In genomic region chr20:24669701-24670100, GRCh38 we compare ENCODE assay signal across 24 cellular contexts.
"Had no signal": no experiment of that assay in that cellular context is flagged by ENCODE, and none has a peak within 500 bp of the region (broad histone marks: within the 10 kb centered on the region; RNA-seq: fewer than 3 reads in every experiment).

No MANE protein-coding gene starts in this region.

- H3K27me3 ChIP-seq: neural progenitor cell, ovary, testis, transverse colon had no signal

- H3K27me3 Mint-ChIP-seq: natural killer cell treated with Interleukin-12 subunit alpha and Interleukin-12 subunit beta and Interleukin-15 and Interleukin-18, amount 100 ng/mL, for 72 hours; stimulated activated naive CD8-positive, alpha-beta T cell treated with anti-CD3 and anti-CD28 coated beads, Interleukin-15, Interleukin-2, amounts not matched to agents 100 ng/mL and 50 ng/mL, for 24 hours had no signal

- H3K27ac ChIP-seq: epithelial cell of prostate, esophagus muscularis mucosa, gastrocnemius medialis, left ventricle myocardium inferior, lower lobe of right lung, neural progenitor cell, ovary, testis, transverse colon had no signal

- H3K36me3 Mint-ChIP-seq: memory B cell; natural killer cell treated with Interleukin-12 subunit alpha and Interleukin-12 subunit beta and Interleukin-15 and Interleukin-18, amount 100 ng/mL, for 72 hours; neural progenitor cell; stimulated activated effector memory CD8-positive, alpha-beta T cell treated with anti-CD3 and anti-CD28 coated beads, Interleukin-12 subunit alpha, Interleukin-12 subunit beta, amount 100 ng/mL, for 72 hours had no signal

- H3K4me1 ChIP-seq: gastrocnemius medialis, left ventricle myocardium inferior, lower lobe of right lung, neural progenitor cell, testis, transverse colon had no signal

- H3K4me1 Mint-ChIP-seq: memory B cell; stimulated activated effector memory CD8-positive, alpha-beta T cell treated with anti-CD3 and anti-CD28 coated beads, Interleukin-12 subunit alpha, Interleukin-12 subunit beta, amount 100 ng/mL, for 72 hours had no signal

- H3K9ac ChIP-seq: neural progenitor cell had no signal

- FAIRE-seq: endometrium, keratinocyte had no signal

- H3K9me3 ChIP-seq: esophagus muscularis mucosa, gastrocnemius medialis, left ventricle myocardium inferior, lower lobe of right lung, ovary, testis, transverse colon had no signal

- ATAC-seq: gastrocnemius medialis; left cardiac atrium; stimulated activated effector memory CD8-positive, alpha-beta T cell treated with anti-CD3 and anti-CD28 coated beads, Interleukin-12 subunit alpha, Interleukin-12 subunit beta, amount 100 ng/mL, for 72 hours had no signal

- H3K27ac Mint-ChIP-seq: memory B cell; natural killer cell treated with Interleukin-12 subunit alpha and Interleukin-12 subunit beta and Interleukin-15 and Interleukin-18, amount 100 ng/mL, for 72 hours; neural progenitor cell; progenitor cell of endocrine pancreas; stimulated activated effector memory CD8-positive, alpha-beta T cell treated with anti-CD3 and anti-CD28 coated beads, Interleukin-12 subunit alpha, Interleukin-12 subunit beta, amount 100 ng/mL, for 72 hours; stimulated activated naive CD8-positive, alpha-beta T cell treated with anti-CD3 and anti-CD28 coated beads, Interleukin-15, Interleukin-2, amounts not matched to agents 100 ng/mL and 50 ng/mL, for 24 hours had no signal

- H3K4me3 ChIP-seq: esophagus muscularis mucosa, gastrocnemius medialis, left ventricle myocardium inferior, lower lobe of right lung, neural progenitor cell, ovary, smooth muscle cell, testis, transverse colon had no signal

- DNase-seq: cortex of kidney; effector memory CD4-positive, alpha-beta T cell; gastrocnemius medialis; left cardiac atrium; left ventricle myocardium inferior; lower lobe of right lung; midbrain; nucleus accumbens; stimulated activated CD4-positive, alpha-beta T cell treated with anti-CD3 and anti-CD28 coated beads, Interleukin-4, amount 100 ng/mL, for 1 hour; stimulated activated CD8-positive, alpha-beta memory T cell treated with anti-CD3 and anti-CD28 coated beads, Interleukin-4, amount 100 ng/mL, for 48 hours; testis; transverse colon had no signal

- H3K9me3 Mint-ChIP-seq: memory B cell; natural killer cell treated with Interleukin-12 subunit alpha and Interleukin-12 subunit beta and Interleukin-15 and Interleukin-18, amount 100 ng/mL, for 72 hours; stimulated activated effector memory CD8-positive, alpha-beta T cell treated with anti-CD3 and anti-CD28 coated beads, Interleukin-12 subunit alpha, Interleukin-12 subunit beta, amount 100 ng/mL, for 72 hours; stimulated activated naive CD8-positive, alpha-beta T cell treated with anti-CD3 and anti-CD28 coated beads, Interleukin-15, Interleukin-2, amounts not matched to agents 100 ng/mL and 50 ng/mL, for 24 hours had no signal

- H3K4me2 ChIP-seq: neural progenitor cell, smooth muscle cell had no signal

- H2AFZ ChIP-seq: neural progenitor cell had no signal

- H3K4me3 Mint-ChIP-seq: memory B cell; natural killer cell treated with Interleukin-12 subunit alpha and Interleukin-12 subunit beta and Interleukin-15 and Interleukin-18, amount 100 ng/mL, for 72 hours; neural progenitor cell; stimulated activated effector memory CD8-positive, alpha-beta T cell treated with anti-CD3 and anti-CD28 coated beads, Interleukin-12 subunit alpha, Interleukin-12 subunit beta, amount 100 ng/mL, for 72 hours; stimulated activated naive CD8-positive, alpha-beta T cell treated with anti-CD3 and anti-CD28 coated beads, Interleukin-15, Interleukin-2, amounts not matched to agents 100 ng/mL and 50 ng/mL, for 24 hours had no signal

- H3K36me3 ChIP-seq: esophagus muscularis mucosa, gastrocnemius medialis, left ventricle myocardium inferior, lower lobe of right lung, neural progenitor cell, ovary, transverse colon had no signal
